In the genomic region with DNA sequence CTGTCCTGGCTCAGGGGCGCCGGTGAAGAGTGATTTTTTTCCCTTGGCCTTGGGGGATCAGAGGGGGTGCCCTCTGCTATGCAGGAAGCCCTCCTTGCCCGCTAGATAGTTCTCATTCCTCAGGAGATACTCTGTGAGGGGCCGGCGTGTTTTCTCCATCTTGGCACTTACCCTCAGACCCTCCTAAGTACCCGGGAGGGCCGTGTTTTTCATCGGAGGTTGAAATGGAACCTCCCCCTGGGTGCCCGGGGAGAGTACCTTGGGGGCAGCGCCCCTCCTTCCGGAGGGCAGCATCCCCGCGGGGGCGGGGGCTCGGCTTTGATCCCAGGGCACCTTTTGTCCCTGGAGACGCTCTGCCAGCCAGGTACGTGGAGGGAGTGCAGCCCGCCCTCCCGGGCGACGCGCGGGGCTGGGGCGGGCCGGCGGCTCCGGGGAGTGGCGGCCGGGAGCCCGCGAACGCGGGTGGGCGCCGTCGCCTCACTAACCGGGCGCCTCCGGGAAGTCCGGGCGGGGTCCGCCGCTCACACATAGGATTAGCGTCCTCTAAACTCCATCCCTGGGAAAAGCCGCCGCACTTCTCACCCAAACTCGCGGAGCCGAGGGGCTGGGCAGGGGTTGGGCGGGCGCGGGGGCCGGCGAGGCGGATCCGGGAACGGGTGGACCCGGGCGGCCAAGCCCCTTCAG, we compare ENCODE assay signal across 8 cellular contexts. TPM values are rescaled to one million over a fixed set of nuclear protein-coding genes. Genes with fewer than 3 reads are reported as not detected.
DNase-seq lines count a peak whose midpoint lies in the region; ATAC-seq and TF ChIP-seq lines count a peak whose summit lies in the region.
"Not testable (repeated sequence)": the region's sequence is repeated elsewhere in the genome, so short reads cannot be mapped to it uniquely, and the experiment has no call there.

No MANE protein-coding gene starts in this region.

- H3K4me1 ChIP-seq in CD4-positive, CD25-positive, alpha-beta regulatory T cell (ENCODE audit: control insufficient read depth, insufficient read depth, low read length, poor library complexity, severe bottlenecking); esophagus (ENCODE audit: control insufficient read depth in 2 of 2, insufficient read depth in 2 of 2, low read length in 1 of 2): not testable (repeated sequence)
- peaks cover 11% of the 10 kb centered on the region for H3K4me1 ChIP-seq in Panc1 (ENCODE audit: control insufficient read depth, insufficient read depth, low read length)

- not testable (repeated sequence) for H3K36me3 Mint-ChIP-seq in CD4-positive, CD25-positive, alpha-beta regulatory T cell
- peaks cover 27% of the 10 kb centered on the region for H3K36me3 Mint-ChIP-seq in activated T-helper 2 cell treated with anti-CD3 and anti-CD28 coated beads, Interferon-gamma antibody, Interleukin-2, Interleukin-4, amounts not matched to agents 10 μg/mL and 5 μg/mL and 100 μg/mL, durations not matched to agents 14 hours and 24 hours and 36 hours (ENCODE audit: low read depth)

- not testable (repeated sequence) for H3K9me3 ChIP-seq in CD4-positive, CD25-positive, alpha-beta regulatory T cell (ENCODE audit: control insufficient read depth in 2 of 2, low read length in 2 of 2); Panc1 (ENCODE audit: control insufficient read depth, insufficient read depth, low read depth, low read length); esophagus (ENCODE audit: control insufficient read depth in 2 of 2, insufficient read depth in 1 of 2, low read depth in 1 of 2, low read length in 1 of 2)

- intact Hi-C loops in Panc1 (cut with micrococcal nuclease; ENCODE audit: unreplicated experiment), result not testable (repeated sequence)
- intact Hi-C loops in activated T-helper 2 cell treated with anti-CD3 and anti-CD28 coated beads, Interferon-gamma antibody, Interleukin-2, Interleukin-4, amounts not matched to agents 10 μg/mL and 5 μg/mL and 100 μg/mL, durations not matched to agents 14 hours and 24 hours and 36 hours (cut with micrococcal nuclease), result loop anchor here (5.0 kb wide), 1 partner anchor 56 kb away; a partner anchor contains a TSS

- H3K4me3 Mint-ChIP-seq in CD4-positive, CD25-positive, alpha-beta regulatory T cell, result peak overlapping the region; percentile 86 to 91 (median 88)
- H3K4me3 Mint-ChIP-seq in activated T-helper 2 cell treated with anti-CD3 and anti-CD28 coated beads, Interferon-gamma antibody, Interleukin-2, Interleukin-4, amounts not matched to agents 10 μg/mL and 5 μg/mL and 100 μg/mL, durations not matched to agents 14 hours and 24 hours and 36 hours (ENCODE audit: low read depth), result peak overlapping the region; percentile 76

- in situ Hi-C loops in Panc1 (cut with HindIII; ENCODE audit: low pct_unique_long_range_greater_than_20kb, low sequenced_read_pairs), result not testable (repeated sequence)

- peak overlapping the region; percentile 57 for H3K27ac ChIP-seq in CD4-positive, CD25-positive, alpha-beta regulatory T cell (ENCODE audit: insufficient read depth, low read length, poor library complexity, severe bottlenecking)
- H3K27ac ChIP-seq in Panc1 (ENCODE audit: low read length), result peak overlapping the region; percentile 83
- peak overlapping the region; percentile 87 to 95 for H3K27ac ChIP-seq in esophagus (ENCODE audit: low read depth in 2 of 2, low read length in 1 of 2)

- H3K9me3 Mint-ChIP-seq in CD4-positive, CD25-positive, alpha-beta regulatory T cell; activated T-helper 2 cell treated with anti-CD3 and anti-CD28 coated beads, Interferon-gamma antibody, Interleukin-2, Interleukin-4, amounts not matched to agents 10 μg/mL and 5 μg/mL and 100 μg/mL, durations not matched to agents 14 hours and 24 hours and 36 hours: not testable (repeated sequence)

- peaks cover 15 to 43% (median 30%) of the 10 kb centered on the region in 4 donors for H3K4me1 Mint-ChIP-seq in CD4-positive, CD25-positive, alpha-beta regulatory T cell
- H3K4me1 Mint-ChIP-seq in activated T-helper 2 cell treated with anti-CD3 and anti-CD28 coated beads, Interferon-gamma antibody, Interleukin-2, Interleukin-4, amounts not matched to agents 10 μg/mL and 5 μg/mL and 100 μg/mL, durations not matched to agents 14 hours and 24 hours and 36 hours (ENCODE audit: low read depth), result peaks cover 18% of the 10 kb centered on the region

- H3K27ac Mint-ChIP-seq in CD4-positive, CD25-positive, alpha-beta regulatory T cell, result peak overlapping the region; percentile 75 to 91 (median 83)
- H3K27ac Mint-ChIP-seq in activated T-helper 2 cell treated with anti-CD3 and anti-CD28 coated beads, Interferon-gamma antibody, Interleukin-2, Interleukin-4, amounts not matched to agents 10 μg/mL and 5 μg/mL and 100 μg/mL, durations not matched to agents 14 hours and 24 hours and 36 hours, result peak overlapping the region; percentile 76

- CTCF ChIA-PET in Panc1 (lab: Charles Lee), result interaction anchor here (0.6 kb wide), 1 partner anchor 56 kb away, joined by 3 read pairs; no protein-coding TSS in a partner anchor

- H3K27me3 Mint-ChIP-seq in CD4-positive, CD25-positive, alpha-beta regulatory T cell; activated T-helper 2 cell treated with anti-CD3 and anti-CD28 coated beads, Interferon-gamma antibody, Interleukin-2, Interleukin-4, amounts not matched to agents 10 μg/mL and 5 μg/mL and 100 μg/mL, durations not matched to agents 14 hours and 24 hours and 36 hours (ENCODE audit: low read depth): not testable (repeated sequence)

- H3K36me3 ChIP-seq in CD4-positive, CD25-positive, alpha-beta regulatory T cell (ENCODE audit: control insufficient read depth, insufficient read depth, low read length); Panc1 (ENCODE audit: control insufficient read depth, insufficient read depth, low read length); esophagus (ENCODE audit: control insufficient read depth in 2 of 2, insufficient read depth in 2 of 2, low read length in 1 of 2): not testable (repeated sequence)

- 1 to 2% methylated on average over 35 to 59 of the region's 59 CpGs for WGBS in esophagus, 2 donors

- DNase-seq in CD4-positive, CD25-positive, alpha-beta regulatory T cell, result peak; percentile 38 to 51 (median 39)
- not testable (repeated sequence) for DNase-seq in Panc1 (ENCODE audit: low read depth, low spot score)
- DNase-seq in activated T-helper 2 cell treated with anti-CD3 and anti-CD28 coated beads, Interferon-gamma antibody, Interleukin-2, Interleukin-4, amounts not matched to agents 10 μg/mL and 5 μg/mL and 100 μg/mL, durations not matched to agents 14 hours and 24 hours and 36 hours (ENCODE audit: low spot score), result peak; percentile 19
- peak; percentile 89 for DNase-seq in mesenteric fat pad (ENCODE audit: low spot score)
- DNase-seq in stimulated activated CD4-positive, alpha-beta T cell treated with anti-CD3 and anti-CD28 coated beads, Interleukin-4, amount 100 ng/mL, for 1 hour, result peak; percentile 41

- peak overlapping the region; percentile 41 for H3K4me3 ChIP-seq in CD4-positive, CD25-positive, alpha-beta regulatory T cell (ENCODE audit: low read depth, low read length)
- H3K4me3 ChIP-seq in Panc1 (ENCODE audit: low read depth in 2 of 2, low read length in 2 of 2), result peak overlapping the region; percentile 64 to 73
- H3K4me3 ChIP-seq in esophagus (ENCODE audit: low read depth in 1 of 2, low read length in 2 of 2), result peak overlapping the region; percentile 68 to 78

- TF ChIP-seq CTCF in Panc1 (IDR thresholded peaks at IDR 0.05), result not testable (repeated sequence)

- H3K27me3 ChIP-seq in CD4-positive, CD25-positive, alpha-beta regulatory T cell (ENCODE audit: control insufficient read depth, insufficient read depth, low read length); Panc1 (ENCODE audit: control insufficient read depth, insufficient read depth, low read length); esophagus (ENCODE audit: control insufficient read depth in 1 of 2, insufficient read depth in 2 of 2, low read length in 2 of 2): not testable (repeated sequence)

- ATAC-seq in CD4-positive, CD25-positive, alpha-beta regulatory T cell (ENCODE audit: low read depth in 2 of 2), result peak; percentile 28 to 35
- ATAC-seq in GM19467 (IDR thresholded peaks at IDR 0.05; ENCODE audit: unreplicated experiment) (peak; percentile 26), HG03196 (IDR thresholded peaks at IDR 0.05; ENCODE audit: unreplicated experiment) (peak; percentile 30), Panc1 (peak; percentile 35)

- POLR2A ChIA-PET in Panc1 (lab: Charles Lee), result not testable (repeated sequence)

- BruUV-seq in Panc1 (replicated peaks; lab: Mats Ljungman, UMichigan), result not testable (repeated sequence)

RNA-seq across cellular contexts. Expression of a gene that starts 0.8 kb away (rescaled TPM):
- total RNA-seq in CD4-positive, CD25-positive, alpha-beta regulatory T cell, result 89.5 TPM
- 10 to 100 TPM in 2 of 4 donors, 1 to 10 TPM in 2; 6.9 to 13.4 (median 10.2) TPM for polyA plus RNA-seq in CD4-positive, CD25-positive, alpha-beta regulatory T cell
- total RNA-seq in Panc1 (2021; ENCODE audit: unreplicated experiment), result 54.6 TPM
- polyA plus RNA-seq in Panc1 (2012; ENCODE audit: insufficient read length), result 44.0 TPM
- total RNA-seq in activated T-helper 2 cell treated with anti-CD3 and anti-CD28 coated beads, Interferon-gamma antibody, Interleukin-2, Interleukin-4, amounts not matched to agents 10 μg/mL and 5 μg/mL and 100 μg/mL, durations not matched to agents 14 hours and 24 hours and 36 hours, result 45.5 and 48.4 TPM in 2 replicates
- polyA plus RNA-seq in esophagus, result 10 to 100 TPM in 1 of 2 donors, 1 to 10 TPM in 1; 7.1 to 13.0 TPM
- total RNA-seq in mesenteric fat pad, result 44.5 TPM

RNA-seq across cellular contexts. Expression of a gene that starts 54.2 kb away (rescaled TPM):
- 10.4 TPM for total RNA-seq in CD4-positive, CD25-positive, alpha-beta regulatory T cell
- polyA plus RNA-seq in CD4-positive, CD25-positive, alpha-beta regulatory T cell, result 10 to 100 TPM; 10.6 to 12.9 (median 12.4) TPM
- total RNA-seq in Panc1 (2021; ENCODE audit: unreplicated experiment) (34.2 TPM), mesenteric fat pad (17.4 TPM)
- polyA plus RNA-seq in Panc1 (2012; ENCODE audit: insufficient read length), result 17.3 TPM
- 31.9 and 32.3 TPM in 2 replicates for total RNA-seq in activated T-helper 2 cell treated with anti-CD3 and anti-CD28 coated beads, Interferon-gamma antibody, Interleukin-2, Interleukin-4, amounts not matched to agents 10 μg/mL and 5 μg/mL and 100 μg/mL, durations not matched to agents 14 hours and 24 hours and 36 hours
- polyA plus RNA-seq in esophagus, result 10 to 100 TPM in 1 of 2 donors, 1 to 10 TPM in 1; 4.5 to 10.5 TPM
